ENCODE assay signal across 17 cellular contexts in the genomic region with DNA sequence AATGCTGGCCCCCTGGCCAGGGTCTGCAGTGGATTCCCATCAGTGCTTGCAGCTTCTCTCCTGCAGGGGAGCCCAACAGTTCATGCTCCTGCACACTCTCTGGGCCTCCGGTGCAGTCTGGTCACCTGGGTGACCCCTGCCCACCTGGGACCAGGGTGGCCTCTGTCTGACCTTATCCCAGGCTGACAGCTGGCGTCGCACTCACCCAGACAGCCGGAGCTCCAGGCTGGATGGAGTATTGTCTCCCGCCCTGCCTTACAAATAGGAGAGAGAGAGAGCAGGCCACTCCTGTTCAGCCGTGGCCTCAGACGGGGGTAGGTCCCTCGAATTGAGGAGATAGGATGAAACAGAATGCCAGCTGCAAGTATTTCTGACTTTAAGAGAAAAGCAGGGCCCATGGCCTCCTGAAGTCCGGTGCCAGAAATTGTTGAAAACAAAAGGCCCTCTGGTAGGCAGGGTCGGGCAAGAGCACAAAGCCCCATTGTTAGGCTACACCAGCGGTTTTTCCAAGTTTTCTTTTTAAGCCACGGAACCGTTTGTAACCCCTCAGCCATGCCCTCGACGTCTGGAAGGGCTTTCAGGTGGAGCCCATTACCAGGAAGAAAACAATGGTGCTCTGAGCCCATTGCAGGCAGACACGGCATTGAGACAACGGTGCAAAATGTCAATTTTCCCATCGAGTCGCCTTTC.
A peak's percentile ranks its signal among the peaks of the same experiment; 100 is the strongest.
DNase-seq lines count a peak whose midpoint lies in the region; ATAC-seq and TF ChIP-seq lines count a peak whose summit lies in the region.
"Had no signal": no experiment of that assay in that cellular context is flagged by ENCODE, and none has a peak within 500 bp of the region (broad histone marks: within the 10 kb centered on the region; RNA-seq: fewer than 3 reads in every experiment).

No MANE protein-coding gene starts in this region.

- in situ Hi-C loops in GM13977 (cut with MboI; ENCODE audit: low pct_unique_long_range_greater_than_20kb, low sequenced_read_pairs, unreplicated experiment), result no loop called here

- no peaks in the 10 kb centered on the region for H3K27me3 Mint-ChIP-seq in stimulated activated naive CD8-positive, alpha-beta T cell treated with anti-CD3 and anti-CD28 coated beads, Interleukin-15, amount 100 ng/mL, for 72 hours
- peaks cover 15% of the 10 kb centered on the region for H3K27me3 Mint-ChIP-seq in endodermal cell (ENCODE audit: insufficient read depth)
- H3K27me3 Mint-ChIP-seq: stimulated activated naive B cell treated with anti-CD40 and anti-IgM and Interleukin-4, amounts not matched to agents 10 μg/mL and 1 μg/mL and 100 μg/mL, for 72 hours had no signal

- no peaks in the 10 kb centered on the region for H3K36me3 Mint-ChIP-seq in endodermal cell (ENCODE audit: low read depth)
- H3K36me3 Mint-ChIP-seq: CD14-positive monocyte; stimulated activated naive B cell treated with anti-CD40 and anti-IgM and Interleukin-4, amounts not matched to agents 10 μg/mL and 1 μg/mL and 100 μg/mL, for 72 hours had no signal

- WGBS in endodermal cell (ENCODE audit: insufficient coverage in 1 of 2, insufficient read length in 1 of 2), 2 experiments, result 68 to 88% methylated on average over 13 to 19 of the region's 19 CpGs

- no peak overlapping the region for H3K4me3 Mint-ChIP-seq in stimulated activated naive CD8-positive, alpha-beta T cell treated with anti-CD3 and anti-CD28 coated beads, Interleukin-15, amount 100 ng/mL, for 72 hours
- H3K4me3 Mint-ChIP-seq in endodermal cell, result no peak overlapping the region
- H3K4me3 Mint-ChIP-seq: CD14-positive monocyte; stimulated activated naive B cell treated with anti-CD40 and anti-IgM and Interleukin-4, amounts not matched to agents 10 μg/mL and 1 μg/mL and 100 μg/mL, for 72 hours had no signal

- H3K9ac ChIP-seq in endodermal cell (ENCODE audit: extremely low read depth, low read length, poor library complexity, severe bottlenecking), result no peak overlapping the region

- peak overlapping the region; percentile 96 for H3K27ac ChIP-seq in endodermal cell (ENCODE audit: low read depth, low read length)

- intact Hi-C loops in mucosa of descending colon (cut with DNase I, micrococcal nuclease), result no loop called here

- H3K9me3 ChIP-seq in endodermal cell (ENCODE audit: control insufficient read depth, low read length) (no peaks in the 10 kb centered on the region), mucosa of descending colon (no peaks in the 10 kb centered on the region)

- no peak overlapping the region for H3K27ac Mint-ChIP-seq in stimulated activated naive CD8-positive, alpha-beta T cell treated with anti-CD3 and anti-CD28 coated beads, Interleukin-15, amount 100 ng/mL, for 72 hours
- H3K27ac Mint-ChIP-seq in endodermal cell, result no peak overlapping the region
- H3K27ac Mint-ChIP-seq: stimulated activated naive B cell treated with anti-CD40 and anti-IgM and Interleukin-4, amounts not matched to agents 10 μg/mL and 1 μg/mL and 100 μg/mL, for 72 hours had no signal

- H3K36me3 ChIP-seq in endodermal cell (ENCODE audit: control insufficient read depth, insufficient read depth, low read length) (no peaks in the 10 kb centered on the region), mucosa of descending colon (ENCODE audit: low read depth) (no peaks in the 10 kb centered on the region)

- no peaks in the 10 kb centered on the region for H3K27me3 ChIP-seq in endodermal cell (ENCODE audit: control insufficient read depth, insufficient read depth, low read length, poor library complexity, severe bottlenecking)

- DNase-seq in stimulated activated naive CD8-positive, alpha-beta T cell treated with anti-CD3 and anti-CD28 coated beads, Interleukin-15, amount 100 ng/mL, for 72 hours, result no peak
- no peak for DNase-seq in stimulated activated naive CD8-positive, alpha-beta T cell treated with anti-CD3 and anti-CD28 coated beads, Interleukin-15, Interleukin-2, amounts not matched to agents 100 U/mL and 50 U/mL, for 24 hours
- no peak for DNase-seq in endodermal cell
- DNase-seq in mucosa of descending colon, result peak in 1 of 3 donors; percentile 36
- DNase-seq in GM13977 (ENCODE audit: low spot score), result no peak
- DNase-seq in NCI-H2029 (lab: John Stamatoyannopoulos, UW), result no peak
- DNase-seq: activated gamma-delta T cell treated with Interleukin-2 at 50 U/mL for 16 hours; DMS79; NCI-H1048; stimulated activated CD4-positive, alpha-beta T cell treated with anti-CD3 and anti-CD28 coated beads, Interleukin-12 subunit alpha, Interleukin-12 subunit beta, amount 100 ng/mL, for 4 hours; stimulated activated naive B cell treated with anti-CD40 and anti-IgM and Interleukin-4, amounts not matched to agents 10 μg/mL and 1 μg/mL and 100 μg/mL, for 72 hours; T-helper 2 cell had no signal

- H3K9me3 Mint-ChIP-seq in stimulated activated naive CD8-positive, alpha-beta T cell treated with anti-CD3 and anti-CD28 coated beads, Interleukin-15, amount 100 ng/mL, for 72 hours, result no peaks in the 10 kb centered on the region
- peaks cover 2% of the 10 kb centered on the region for H3K9me3 Mint-ChIP-seq in endodermal cell
- H3K9me3 Mint-ChIP-seq: stimulated activated naive B cell treated with anti-CD40 and anti-IgM and Interleukin-4, amounts not matched to agents 10 μg/mL and 1 μg/mL and 100 μg/mL, for 72 hours had no signal

- H3K4me1 ChIP-seq in endodermal cell (ENCODE audit: control insufficient read depth, insufficient read depth, low read length) (no peaks in the 10 kb centered on the region), mucosa of descending colon (ENCODE audit: low read depth) (peaks cover 10% of the 10 kb centered on the region)

- H3K4me3 ChIP-seq in endodermal cell (ENCODE audit: low read length) (no peak overlapping the region), mucosa of descending colon (no peak overlapping the region)
- H3K4me3 ChIP-seq: K562 had no signal

- H3K4me1 Mint-ChIP-seq in stimulated activated naive CD8-positive, alpha-beta T cell treated with anti-CD3 and anti-CD28 coated beads, Interleukin-15, amount 100 ng/mL, for 72 hours, result no peaks in the 10 kb centered on the region
- peaks cover 11% of the 10 kb centered on the region for H3K4me1 Mint-ChIP-seq in endodermal cell

- TF ChIP-seq CTCF in endodermal cell (conservative IDR thresholded peaks at IDR 0.05), result peak; percentile 45
- TF ChIP-seq CTCF in mucosa of descending colon (IDR thresholded peaks at IDR 0.05), result no peak
- TF ChIP-seq CTCF in GM13977 (IDR thresholded peaks at IDR 0.05; ENCODE audit: extremely low read depth, insufficient read depth, missing control alignments), result no peak

- peak; percentile 46 for ATAC-seq in stimulated activated naive CD8-positive, alpha-beta T cell treated with anti-CD3 and anti-CD28 coated beads, Interleukin-15, amount 100 ng/mL, for 72 hours
- ATAC-seq in stimulated activated naive CD8-positive, alpha-beta T cell treated with anti-CD3 and anti-CD28 coated beads, Interleukin-15, Interleukin-2, amounts not matched to agents 100 U/mL and 50 U/mL, for 24 hours, result no peak
- ATAC-seq in mucosa of descending colon (peak; percentile 28), HG03045 (IDR thresholded peaks at IDR 0.05; ENCODE audit: unreplicated experiment) (no peak), GM18498 (IDR thresholded peaks at IDR 0.05; ENCODE audit: unreplicated experiment) (no peak)
- ATAC-seq: left lobe of liver; stimulated activated naive B cell treated with anti-CD40 and anti-IgM and Interleukin-4, amounts not matched to agents 10 μg/mL and 1 μg/mL and 100 μg/mL, for 72 hours had no signal

Comparison
In these comparisons a context has a peak if more than half of its experiments do, and no peak if none do; other contexts are left out.
1. ATAC-seq: peak in stimulated activated naive CD8-positive, alpha-beta T cell treated with anti-CD3 and anti-CD28 coated beads, Interleukin-15, amount 100 ng/mL, for 72 hours (single experiment) and mucosa of descending colon (single experiment); none in stimulated activated naive CD8-positive, alpha-beta T cell treated with anti-CD3 and anti-CD28 coated beads, Interleukin-15, Interleukin-2, amounts not matched to agents 100 U/mL and 50 U/mL, for 24 hours (single experiment), HG03045 (single experiment) and GM18498 (single experiment).